Comparison of ENCODE assay signal across 8 cellular contexts in the genomic region with DNA sequence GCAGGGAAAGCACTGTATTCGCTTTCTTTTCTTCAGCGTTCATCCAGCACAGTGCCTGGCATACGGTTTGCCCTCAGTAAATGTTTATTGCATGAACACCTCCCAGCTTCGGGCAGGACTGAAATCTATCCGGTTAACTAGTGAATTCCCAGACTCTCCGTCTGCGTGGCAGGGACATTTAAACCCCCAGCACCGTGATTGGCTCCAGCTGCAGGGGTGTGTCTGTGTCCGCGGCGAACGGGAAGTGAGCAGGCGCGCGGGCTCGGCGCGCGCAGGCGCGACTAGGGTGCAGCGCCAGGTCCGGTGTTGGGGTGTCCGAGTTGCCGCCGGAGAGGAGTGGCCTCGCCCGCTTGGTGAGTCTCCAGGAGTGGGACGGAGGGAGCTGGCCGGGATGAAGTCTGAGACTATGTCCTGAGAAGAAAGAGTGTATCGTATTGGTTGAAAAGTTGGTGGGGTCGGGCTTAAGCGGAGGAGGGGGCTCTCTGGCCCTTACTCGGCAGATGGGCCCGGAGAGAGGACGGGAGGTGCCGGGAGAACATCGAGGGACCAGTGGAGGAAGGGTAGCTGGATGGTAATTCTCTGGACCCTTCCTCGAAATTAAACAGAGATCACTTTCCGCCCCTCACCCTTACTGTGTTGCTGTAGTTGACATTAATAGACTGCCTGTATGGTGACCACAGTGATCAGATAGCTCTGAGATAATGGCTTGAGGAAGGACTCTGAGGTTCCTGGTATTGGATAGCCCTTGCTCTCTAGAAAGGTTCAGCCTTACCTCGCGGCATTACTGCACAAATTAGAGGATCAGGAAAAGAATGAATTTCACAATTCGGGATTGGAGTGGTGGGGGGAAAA. TPM values are rescaled to one million over a fixed set of nuclear protein-coding genes. Genes with fewer than 3 reads are reported as not detected.
DNase-seq lines count a peak whose midpoint lies in the region; ATAC-seq lines count a peak whose summit lies in the region.

A gene (plus strand): TSS at position 274 of the 852 bp plus-strand sequence. CDS start 16,213 bp downstream, outside the sequence.

- H3K36me3 ChIP-seq in CD4-positive, alpha-beta memory T cell (ENCODE audit: insufficient read depth, low read length) = no peaks in the 10 kb centered on the region
- no peaks in the 10 kb centered on the region for H3K36me3 ChIP-seq in effector memory CD4-positive, alpha-beta T cell (ENCODE audit: control insufficient read depth, insufficient read depth, low read length)

- no peaks in the 10 kb centered on the region for H3K27me3 Mint-ChIP-seq in CD4-positive, alpha-beta memory T cell

- peaks cover 36 to 76% (median 60%) of the 10 kb centered on the region in 4 donors for H3K4me1 Mint-ChIP-seq in CD4-positive, alpha-beta memory T cell

- H3K27ac Mint-ChIP-seq in CD4-positive, alpha-beta memory T cell = peak within 1 kb of the TSS; percentile 89 to 99 (median 96)

- peak; percentile 79 to 89 (median 80) for DNase-seq in CD4-positive, alpha-beta memory T cell
- DNase-seq in HS-5 (ENCODE audit: low read depth) (peak; percentile 79), NOMO-1 (lab: John Stamatoyannopoulos, UW; ENCODE audit: unreplicated experiment in 2 of 2) (peak; percentile 86 to 87), lung microvascular endothelial cell (ENCODE audit: low read depth in 2 of 2) (peak; percentile 97 to 98)
- DNase-seq in effector memory CD4-positive, alpha-beta T cell = peak; percentile 64 to 80 (median 72)
- DNase-seq in stimulated activated CD4-positive, alpha-beta T cell treated with anti-CD3 and anti-CD28 coated beads, TNF-alpha, amount 100 ng/mL, for 4 hours (ENCODE audit: low read depth in 3 of 3) = peak; percentile 50 to 62 (median 59)

- H3K4me3 ChIP-seq in CD4-positive, alpha-beta memory T cell (ENCODE audit: low read length in 2 of 2) = peak within 1 kb of the TSS; percentile 77 to 88
- peak within 1 kb of the TSS; percentile 96 for H3K4me3 ChIP-seq in effector memory CD4-positive, alpha-beta T cell (ENCODE audit: insufficient read depth, low read depth, low read length, poor library complexity, severe bottlenecking)

- CTCF ChIA-PET in CD4-positive, alpha-beta memory T cell (lab: Charles Lee; ENCODE audit: partially characterized antibody) = interaction anchor here (0.7 to 1.9 kb wide), 5 partner anchors 11 to 54 kb away, joined by 3 to 7 read pairs (median 4); a partner anchor contains a TSS
- CTCF ChIA-PET in activated CD8-positive, alpha-beta memory T cell treated with anti-CD3 and anti-CD28 coated beads for 36 hours (lab: Charles Lee) = no interaction called here

- no peaks in the 10 kb centered on the region for H3K9me3 ChIP-seq in CD4-positive, alpha-beta memory T cell (ENCODE audit: control insufficient read depth in 1 of 2, low read length in 2 of 2)
- H3K9me3 ChIP-seq in effector memory CD4-positive, alpha-beta T cell (ENCODE audit: control insufficient read depth, low read length) = no peaks in the 10 kb centered on the region

- peaks cover 0 to 20% of the 10 kb centered on the region in 2 donors for H3K36me3 Mint-ChIP-seq in CD4-positive, alpha-beta memory T cell

- peak within 1 kb of the TSS; percentile 93 to 99 (median 96) for H3K4me3 Mint-ChIP-seq in CD4-positive, alpha-beta memory T cell

- POLR2A ChIA-PET in CD4-positive, alpha-beta memory T cell (lab: Charles Lee; ENCODE audit: partially characterized antibody) = interaction anchor here (1.0 to 2.6 kb wide), 10 partner anchors 8 to 287 kb away, joined by 3 to 22 read pairs (median 4); a partner anchor contains a TSS
- POLR2A ChIA-PET in activated CD8-positive, alpha-beta memory T cell treated with anti-CD3 and anti-CD28 coated beads for 36 hours (lab: Charles Lee) = interaction anchor here (0.6 kb wide), 1 partner anchor 231 kb away, joined by 3 read pairs; no protein-coding TSS in a partner anchor

- peak; percentile 77 for ATAC-seq in GM19468 (IDR thresholded peaks at IDR 0.05; ENCODE audit: extremely low read depth, unreplicated experiment)

- H3K9me3 Mint-ChIP-seq in CD4-positive, alpha-beta memory T cell = peaks cover 0 to 5% (median 0%) of the 10 kb centered on the region in 8 donors

- intact Hi-C loops in CD4-positive, alpha-beta memory T cell (cut with micrococcal nuclease) = loop anchor here (1.0 kb wide), 1 partner anchor 80 kb away; a partner anchor contains a TSS

- H3K27ac ChIP-seq in CD4-positive, alpha-beta memory T cell (ENCODE audit: low read depth, low read length) = peak within 1 kb of the TSS; percentile 72
- peak within 1 kb of the TSS; percentile 73 for H3K27ac ChIP-seq in effector memory CD4-positive, alpha-beta T cell (ENCODE audit: insufficient read depth, low read length, poor library complexity, severe bottlenecking)

- no peaks in the 10 kb centered on the region for H3K27me3 ChIP-seq in CD4-positive, alpha-beta memory T cell (ENCODE audit: insufficient read depth, low read length)
- no peaks in the 10 kb centered on the region for H3K27me3 ChIP-seq in effector memory CD4-positive, alpha-beta T cell (replicated peaks; ENCODE audit: control insufficient read depth, insufficient read depth, low read length, poor library complexity, severe bottlenecking)

- peaks cover 44% of the 10 kb centered on the region for H3K4me1 ChIP-seq in CD4-positive, alpha-beta memory T cell (ENCODE audit: insufficient read depth, low read length)
- peaks cover 7% of the 10 kb centered on the region for H3K4me1 ChIP-seq in effector memory CD4-positive, alpha-beta T cell (ENCODE audit: control insufficient read depth, insufficient read depth, low read length, poor library complexity, severe bottlenecking)

RNA-seq across cellular contexts. Expression of the gene that starts here (rescaled TPM):
- 10 to 100 TPM; 70.6 to 72.0 TPM for total RNA-seq in CD4-positive, alpha-beta memory T cell
- 10 to 100 TPM; 81.9 to 92.3 TPM for polyA plus RNA-seq in CD4-positive, alpha-beta memory T cell
- total RNA-seq in activated CD8-positive, alpha-beta memory T cell treated with anti-CD3 and anti-CD28 coated beads for 36 hours = 10 to 100 TPM; 42.3 TPM
- total RNA-seq in lung microvascular endothelial cell = 148 and 150 TPM in 2 replicates

Comparison
In these comparisons a context has a peak if more than half of its experiments do, and no peak if none do; other contexts are left out.
1. Peak in every context shown above with its lines: DNase-seq, ATAC-seq, H3K4me3 ChIP-seq and H3K27ac ChIP-seq.